13 cellular contexts compared by ENCODE assay signal in genomic region chr3:18558526-18558925, GRCh38.
"Had no signal": no experiment of that assay in that cellular context is flagged by ENCODE, and none has a peak within 500 bp of the region (broad histone marks: within the 10 kb centered on the region; RNA-seq: fewer than 3 reads in every experiment).

No MANE protein-coding gene starts in this region.

- H3K4me1 ChIP-seq: adrenal gland, testis had no signal

- H3K9me3 Mint-ChIP-seq: naive B cell had no signal

- H3K27ac ChIP-seq: adrenal gland, testis had no signal

- DNase-seq: activated effector memory CD4-positive, alpha-beta T cell treated with Interleukin-2 at 50 U/mL for 16 hours; adrenal gland; caudate nucleus; cortex of kidney; effector CD8-positive, alpha-beta T cell; foreskin melanocyte; head of caudate nucleus; left colon; naive B cell; posterior cingulate gyrus; SIG-M5; stimulated activated naive CD4-positive, alpha-beta T cell; testis had no signal

- H3K4me3 ChIP-seq: adrenal gland, testis had no signal

- H3K36me3 Mint-ChIP-seq: naive B cell had no signal

- H3K36me3 ChIP-seq: adrenal gland had no signal

- H3K9me3 ChIP-seq: adrenal gland, testis had no signal
